1 cellular context compared by ENCODE assay signal in genomic region chr3:9497821-9498565, GRCh38.
TF ChIP-seq lines count a peak whose summit lies in the region.

No MANE protein-coding gene starts in this region.

TF ChIP-seq in IMR-90, 13 proteins besides CTCF, POLR2A, EP300 and RAD21 (continued from another document):
- TF ChIP-seq MXI1 (IDR thresholded peaks at IDR 0.05; ENCODE audit: borderline replicate concordance, low read depth, low read length) (no peak), MAZ (IDR thresholded peaks at IDR 0.05; ENCODE audit: borderline replicate concordance, low read depth, low read length) (no peak), FOS (IDR thresholded peaks at IDR 0.05; ENCODE audit: low read depth, low read length) (peak; percentile 27; the same call in 1 of the 2 replicates), SMC3 (IDR thresholded peaks at IDR 0.05; ENCODE audit: low read depth, low read length) (no peak)
